In the genomic region with DNA sequence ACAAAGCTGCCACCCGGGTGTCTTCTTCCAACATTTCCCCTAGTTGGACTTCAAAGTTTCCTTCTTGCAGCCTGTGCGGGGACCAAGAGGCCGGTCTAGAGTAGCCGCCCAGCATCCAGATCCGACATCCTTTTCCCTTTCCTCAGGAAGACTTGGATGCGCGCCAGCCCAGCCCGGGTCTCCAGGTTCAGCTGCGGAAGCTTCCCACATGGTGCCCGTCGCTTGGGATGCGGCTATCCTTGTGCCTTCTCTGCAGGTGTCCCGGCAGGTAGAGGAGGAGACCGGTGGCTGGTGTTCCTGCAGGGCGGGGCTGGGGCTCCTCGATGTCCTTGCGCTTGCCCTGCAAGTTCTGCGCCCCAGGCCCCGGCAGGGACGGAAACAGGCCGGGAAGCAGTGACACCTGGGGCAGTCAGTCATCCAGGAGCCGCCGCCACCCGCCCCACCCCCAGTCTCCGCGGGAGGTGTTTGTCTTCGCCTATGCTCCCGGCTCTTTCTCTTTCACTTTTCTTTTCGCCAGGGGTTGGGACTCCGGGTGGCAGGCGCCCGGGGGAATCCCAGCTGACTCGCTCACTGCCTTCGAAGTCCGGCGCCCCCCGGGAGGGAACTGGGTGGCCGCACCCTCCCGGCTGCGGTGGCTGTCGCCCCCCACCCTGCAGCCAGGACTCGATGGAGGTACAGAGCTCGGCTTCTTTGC, we compare ENCODE assay signal across 8 cellular contexts. TPM values are rescaled to one million over a fixed set of nuclear protein-coding genes. Genes with fewer than 3 reads are reported as not detected.
A peak's percentile ranks its signal among the peaks of the same experiment; 100 is the strongest.
DNase-seq lines count a peak whose midpoint lies in the region; ATAC-seq and TF ChIP-seq lines count a peak whose summit lies in the region.

Gene IL15 (plus strand): TSS at position 507 of the 694 bp plus-strand sequence. CDS start 82,882 bp downstream, outside the sequence.

- peaks cover 20% of the 10 kb centered on the region for H3K27me3 Mint-ChIP-seq in activated T-helper 1 cell treated with anti-CD3 and anti-CD28 coated beads, Interleukin-12 subunit alpha, Interleukin-12 subunit beta, Interleukin-2, Interleukin-4 antibody, amounts not matched to agents 30 ng/mL and 10 ng/mL and 1 ng/mL, durations not matched to agents 14 hours and 24 hours and 36 hours (ENCODE audit: insufficient read depth)
- H3K27me3 Mint-ChIP-seq in neural crest cell (ENCODE audit: low read depth), result peaks cover 64% of the 10 kb centered on the region

- peak within 1 kb of the TSS; percentile 77 to 81 for H3K4me3 ChIP-seq in testis

- TF ChIP-seq POLR2A in testis (IDR thresholded peaks at IDR 0.05), result no peak

- no peaks in the 10 kb centered on the region for H3K27me3 ChIP-seq in testis

- no peaks in the 10 kb centered on the region for H3K9me3 ChIP-seq in testis

- H3K27ac Mint-ChIP-seq in activated T-helper 1 cell treated with anti-CD3 and anti-CD28 coated beads, Interleukin-12 subunit alpha, Interleukin-12 subunit beta, Interleukin-2, Interleukin-4 antibody, amounts not matched to agents 30 ng/mL and 10 ng/mL and 1 ng/mL, durations not matched to agents 14 hours and 24 hours and 36 hours, result peak within 1 kb of the TSS; percentile 81
- no peak within 1 kb of the TSS for H3K27ac Mint-ChIP-seq in neural crest cell (ENCODE audit: unreplicated experiment)

- H3K36me3 Mint-ChIP-seq in activated T-helper 1 cell treated with anti-CD3 and anti-CD28 coated beads, Interleukin-12 subunit alpha, Interleukin-12 subunit beta, Interleukin-2, Interleukin-4 antibody, amounts not matched to agents 30 ng/mL and 10 ng/mL and 1 ng/mL, durations not matched to agents 14 hours and 24 hours and 36 hours (ENCODE audit: low read depth), result no peaks in the 10 kb centered on the region
- H3K36me3 Mint-ChIP-seq in neural crest cell (ENCODE audit: low read depth), result no peaks in the 10 kb centered on the region

- intact Hi-C loops in activated T-helper 1 cell treated with anti-CD3 and anti-CD28 coated beads, Interleukin-12 subunit alpha, Interleukin-12 subunit beta, Interleukin-2, Interleukin-4 antibody, amounts not matched to agents 30 ng/mL and 10 ng/mL and 1 ng/mL, durations not matched to agents 14 hours and 24 hours and 36 hours (cut with micrococcal nuclease), result loop anchor here (2.0 to 10.0 kb wide), 9 partner anchors 136 to 1549 kb away; partner anchors contain the start of genes INPP4B, SCOC, USP38 and ZNF330
- intact Hi-C loops in testis (cut with DNase I; ENCODE audit: low total_unique reads), result no loop called here

- peak within 1 kb of the TSS; percentile 45 to 67 for H3K27ac ChIP-seq in testis

- H3K4me3 Mint-ChIP-seq in activated T-helper 1 cell treated with anti-CD3 and anti-CD28 coated beads, Interleukin-12 subunit alpha, Interleukin-12 subunit beta, Interleukin-2, Interleukin-4 antibody, amounts not matched to agents 30 ng/mL and 10 ng/mL and 1 ng/mL, durations not matched to agents 14 hours and 24 hours and 36 hours, result peak within 1 kb of the TSS; percentile 96
- peak within 1 kb of the TSS; percentile 88 for H3K4me3 Mint-ChIP-seq in neural crest cell

- DNase-seq in NCI-H1092 treated with DMSO at 0.1 percent for 48 hours (lab: John Stamatoyannopoulos, UW) (peak; percentile 13), NCI-H1092 (lab: John Stamatoyannopoulos, UW) (no peak), NCI-H69 (lab: John Stamatoyannopoulos, UW) (peak; percentile 92), fibroblast of peridontal ligament (ENCODE audit: extremely low read depth) (peak; percentile 20), neural crest cell (ENCODE audit: low read depth, low spot score) (peak; percentile 1), testis (peak; percentile 54)
- peak; percentile 70 for DNase-seq in activated T-helper 1 cell treated with anti-CD3 and anti-CD28 coated beads, Interleukin-12 subunit alpha, Interleukin-12 subunit beta, Interleukin-2, Interleukin-4 antibody, amounts not matched to agents 30 ng/mL and 10 ng/mL and 1 ng/mL, durations not matched to agents 14 hours and 24 hours and 36 hours (ENCODE audit: low spot score)

- no peaks in the 10 kb centered on the region for H3K36me3 ChIP-seq in testis (ENCODE audit: low read depth, missing control alignments)

- no peaks in the 10 kb centered on the region for H3K9me3 Mint-ChIP-seq in activated T-helper 1 cell treated with anti-CD3 and anti-CD28 coated beads, Interleukin-12 subunit alpha, Interleukin-12 subunit beta, Interleukin-2, Interleukin-4 antibody, amounts not matched to agents 30 ng/mL and 10 ng/mL and 1 ng/mL, durations not matched to agents 14 hours and 24 hours and 36 hours
- no peaks in the 10 kb centered on the region for H3K9me3 Mint-ChIP-seq in neural crest cell

- no peaks in the 10 kb centered on the region for H3K4me1 ChIP-seq in testis

- peaks cover 25% of the 10 kb centered on the region for H3K4me1 Mint-ChIP-seq in activated T-helper 1 cell treated with anti-CD3 and anti-CD28 coated beads, Interleukin-12 subunit alpha, Interleukin-12 subunit beta, Interleukin-2, Interleukin-4 antibody, amounts not matched to agents 30 ng/mL and 10 ng/mL and 1 ng/mL, durations not matched to agents 14 hours and 24 hours and 36 hours (ENCODE audit: low read depth)
- H3K4me1 Mint-ChIP-seq in neural crest cell, result peaks cover 8% of the 10 kb centered on the region

- peak; percentile 73 for ATAC-seq in HG02763 (IDR thresholded peaks at IDR 0.05; ENCODE audit: unreplicated experiment)

- 1 to 2% methylated on average over 35 to 43 of the region's 43 CpGs for whole genome bisulfite sequencing in testis, 2 donors

- TF ChIP-seq CTCF in neural crest cell (conservative IDR thresholded peaks at IDR 0.05) (no peak), testis (IDR thresholded peaks at IDR 0.05) (no peak)

RNA-seq across cellular contexts. Expression of gene IL15, which starts in this region (rescaled TPM):
- total RNA-seq in activated T-helper 1 cell treated with anti-CD3 and anti-CD28 coated beads, Interleukin-12 subunit alpha, Interleukin-12 subunit beta, Interleukin-2, Interleukin-4 antibody, amounts not matched to agents 30 ng/mL and 10 ng/mL and 1 ng/mL, durations not matched to agents 14 hours and 24 hours and 36 hours, result 0.67 and 1.8 TPM in 2 replicates
- total RNA-seq in neural crest cell (not detected in 2 replicates), testis (1 to 10 TPM; 1.5 to 1.7 TPM)
- polyA plus RNA-seq in testis (ENCODE audit: insufficient read depth, low read depth, low replicate concordance), result 2.7 TPM

Comparison
In these comparisons a context has a peak if more than half of its experiments do, and no peak if none do; other contexts are left out.
1. Peak in DNase-seq in neural crest cell; RNA of the gene not detected or under 1 TPM.